In genomic region chr17:37609170-37610040, GRCh38 we compare ENCODE assay signal across 8 cellular contexts. TPM values are rescaled to one million over a fixed set of nuclear protein-coding genes. Genes with fewer than 3 reads are reported as not detected.
DNase-seq lines count a peak whose midpoint lies in the region; TF ChIP-seq lines count a peak whose summit lies in the region.

Gene SYNRG, minus strand, starts transcription at chr17:37609418. Its CDS starts 63 bp downstream, at chr17:37609355.

- peak within 1 kb of the TSS; percentile 88 for H3K27ac Mint-ChIP-seq in activated T-helper 2 cell treated with anti-CD3 and anti-CD28 coated beads, Interferon-gamma antibody, Interleukin-2, Interleukin-4, amounts not matched to agents 10 μg/mL and 5 μg/mL and 100 μg/mL, durations not matched to agents 14 hours and 24 hours and 36 hours
- H3K27ac Mint-ChIP-seq in nephron = peak within 1 kb of the TSS; percentile 99 to 100 (median 99)
- peak within 1 kb of the TSS; percentile 90 for H3K27ac Mint-ChIP-seq in stimulated activated naive CD8-positive, alpha-beta T cell treated with anti-CD3 and anti-CD28 coated beads, Interleukin-15, Interleukin-2, amounts not matched to agents 100 ng/mL and 50 ng/mL, for 24 hours

- H3K27ac ChIP-seq in RWPE1 = peak within 1 kb of the TSS; percentile 81

- H3K4me3 ChIP-seq in LNCaP clone FGC (ENCODE audit: low read depth, low read length) (peak within 1 kb of the TSS; percentile 75), fibroblast of pulmonary artery (replicated peaks; ENCODE audit: low read depth, low read length) (peak within 1 kb of the TSS; percentile 84)

- H3K4me3 Mint-ChIP-seq in activated T-helper 2 cell treated with anti-CD3 and anti-CD28 coated beads, Interferon-gamma antibody, Interleukin-2, Interleukin-4, amounts not matched to agents 10 μg/mL and 5 μg/mL and 100 μg/mL, durations not matched to agents 14 hours and 24 hours and 36 hours (ENCODE audit: low read depth) = peak within 1 kb of the TSS; percentile 90
- peak within 1 kb of the TSS; percentile 89 to 98 (median 90) for H3K4me3 Mint-ChIP-seq in nephron
- H3K4me3 Mint-ChIP-seq in stimulated activated naive CD8-positive, alpha-beta T cell treated with anti-CD3 and anti-CD28 coated beads, Interleukin-15, Interleukin-2, amounts not matched to agents 100 ng/mL and 50 ng/mL, for 24 hours = peak within 1 kb of the TSS; percentile 94

- peaks cover 35% of the 10 kb centered on the region for H3K36me3 Mint-ChIP-seq in activated T-helper 2 cell treated with anti-CD3 and anti-CD28 coated beads, Interferon-gamma antibody, Interleukin-2, Interleukin-4, amounts not matched to agents 10 μg/mL and 5 μg/mL and 100 μg/mL, durations not matched to agents 14 hours and 24 hours and 36 hours (ENCODE audit: low read depth)
- peaks cover 44% of the 10 kb centered on the region for H3K36me3 Mint-ChIP-seq in nephron (ENCODE audit: low read depth)
- H3K36me3 Mint-ChIP-seq in stimulated activated naive CD8-positive, alpha-beta T cell treated with anti-CD3 and anti-CD28 coated beads, Interleukin-15, Interleukin-2, amounts not matched to agents 100 ng/mL and 50 ng/mL, for 24 hours (ENCODE audit: low read depth) = peaks cover 28% of the 10 kb centered on the region

- H3K27me3 Mint-ChIP-seq in activated T-helper 2 cell treated with anti-CD3 and anti-CD28 coated beads, Interferon-gamma antibody, Interleukin-2, Interleukin-4, amounts not matched to agents 10 μg/mL and 5 μg/mL and 100 μg/mL, durations not matched to agents 14 hours and 24 hours and 36 hours (ENCODE audit: low read depth) = no peaks in the 10 kb centered on the region
- H3K27me3 Mint-ChIP-seq in nephron (ENCODE audit: low read depth) = no peaks in the 10 kb centered on the region
- H3K27me3 Mint-ChIP-seq in stimulated activated naive CD8-positive, alpha-beta T cell treated with anti-CD3 and anti-CD28 coated beads, Interleukin-15, Interleukin-2, amounts not matched to agents 100 ng/mL and 50 ng/mL, for 24 hours = no peaks in the 10 kb centered on the region

- peak; percentile 98 for DNase-seq in EL
- peak; percentile 95 for DNase-seq in H4 (ENCODE audit: low spot score)
- DNase-seq in LNCaP clone FGC (ENCODE audit: low read depth) = peak; percentile 80
- DNase-seq in RWPE1 (ENCODE audit: low spot score) = peak; percentile 98
- peak; percentile 92 for DNase-seq in activated T-helper 2 cell treated with anti-CD3 and anti-CD28 coated beads, Interferon-gamma antibody, Interleukin-2, Interleukin-4, amounts not matched to agents 10 μg/mL and 5 μg/mL and 100 μg/mL, durations not matched to agents 14 hours and 24 hours and 36 hours (ENCODE audit: low spot score)
- DNase-seq in fibroblast of pulmonary artery (ENCODE audit: low read depth) = peak; percentile 96

- peaks cover 31% of the 10 kb centered on the region for H3K4me1 Mint-ChIP-seq in activated T-helper 2 cell treated with anti-CD3 and anti-CD28 coated beads, Interferon-gamma antibody, Interleukin-2, Interleukin-4, amounts not matched to agents 10 μg/mL and 5 μg/mL and 100 μg/mL, durations not matched to agents 14 hours and 24 hours and 36 hours (ENCODE audit: low read depth)
- H3K4me1 Mint-ChIP-seq in nephron = peaks cover 23% of the 10 kb centered on the region
- H3K4me1 Mint-ChIP-seq in stimulated activated naive CD8-positive, alpha-beta T cell treated with anti-CD3 and anti-CD28 coated beads, Interleukin-15, Interleukin-2, amounts not matched to agents 100 ng/mL and 50 ng/mL, for 24 hours (ENCODE audit: low read depth) = peaks cover 40% of the 10 kb centered on the region

- POLR2A ChIA-PET in RWPE1 (lab: Yijun Ruan, JAX; ENCODE audit: low non-redundant PET) = interaction anchor here (0.6 kb wide), 1 partner anchor 184 kb away, joined by 5 read pairs; no protein-coding TSS in a partner anchor

- intact Hi-C loops in activated T-helper 2 cell treated with anti-CD3 and anti-CD28 coated beads, Interferon-gamma antibody, Interleukin-2, Interleukin-4, amounts not matched to agents 10 μg/mL and 5 μg/mL and 100 μg/mL, durations not matched to agents 14 hours and 24 hours and 36 hours (cut with micrococcal nuclease) = loop anchor here (1.0 to 10.0 kb wide), 6 partner anchors 17 to 205 kb away; partner anchors contain the start of genes ACACA, DDX52, DUSP14 and TADA2A

- no peaks in the 10 kb centered on the region for H3K9me3 Mint-ChIP-seq in activated T-helper 2 cell treated with anti-CD3 and anti-CD28 coated beads, Interferon-gamma antibody, Interleukin-2, Interleukin-4, amounts not matched to agents 10 μg/mL and 5 μg/mL and 100 μg/mL, durations not matched to agents 14 hours and 24 hours and 36 hours
- H3K9me3 Mint-ChIP-seq in nephron = peaks cover 3% of the 10 kb centered on the region
- no peaks in the 10 kb centered on the region for H3K9me3 Mint-ChIP-seq in stimulated activated naive CD8-positive, alpha-beta T cell treated with anti-CD3 and anti-CD28 coated beads, Interleukin-15, Interleukin-2, amounts not matched to agents 100 ng/mL and 50 ng/mL, for 24 hours

- TF ChIP-seq CTCF in LNCaP clone FGC (IDR thresholded peaks at IDR 0.05; ENCODE audit: control insufficient read depth, extremely low read depth, insufficient read depth) = peak; percentile 22; the same call in 1 of the 2 replicates
- TF ChIP-seq CTCF in RWPE1 (conservative IDR thresholded peaks at IDR 0.05; ENCODE audit: low read depth) = peak; percentile 32
- peak; percentile 29 for TF ChIP-seq CTCF in fibroblast of pulmonary artery (IDR thresholded peaks at IDR 0.05; ENCODE audit: low read length, missing control alignments)
- peak; percentile 40 to 52 (median 47) for TF ChIP-seq CTCF in nephron (IDR thresholded peaks at IDR 0.05; ENCODE audit: unreplicated experiment in 3 of 3)

- CTCF ChIA-PET in RWPE1 (lab: Yijun Ruan, JAX) = interaction anchor here (0.7 to 1.0 kb wide), 2 partner anchors 29 to 39 kb away, joined by 3 to 4 read pairs; no protein-coding TSS in a partner anchor

RNA-seq across cellular contexts. Expression of gene SYNRG, which starts in this region (rescaled TPM):
- 5.6 and 9.8 TPM in 2 replicates for total RNA-seq in H4 (2014; rRNA removed; shearing (Covaris generic))
- 38.1 and 43.7 TPM in 2 replicates for total RNA-seq in activated T-helper 2 cell treated with anti-CD3 and anti-CD28 coated beads, Interferon-gamma antibody, Interleukin-2, Interleukin-4, amounts not matched to agents 10 μg/mL and 5 μg/mL and 100 μg/mL, durations not matched to agents 14 hours and 24 hours and 36 hours

Comparison
In these comparisons a context has a peak if more than half of its experiments do, and no peak if none do; other contexts are left out.
1. Peak in every context shown above with its lines: DNase-seq, H3K4me3 ChIP-seq and H3K27ac ChIP-seq.